In genomic region chr7:106731207-106731606, GRCh38 we compare ENCODE assay signal across 8 cellular contexts.
DNase-seq lines count a peak whose midpoint lies in the region; ATAC-seq, FAIRE-seq and TF ChIP-seq lines count a peak whose summit lies in the region.

No MANE protein-coding gene starts in this region.

- no peaks in the 10 kb centered on the region for H3K36me3 ChIP-seq in endothelial cell of umbilical vein (ENCODE audit: control insufficient read depth in 2 of 2, extremely low read depth in 1 of 2, insufficient read depth in 2 of 2, low read length in 2 of 2)

- DNase-seq in endothelial cell of umbilical vein (ENCODE audit: low read depth, low spot score) (peak; percentile 96), NCI-H2081 treated with DMSO at 0.1 percent for 48 hours (lab: John Stamatoyannopoulos, UW) (no peak), T-cell (no peak), caudate nucleus (lab: John Stamatoyannopoulos, UW) (no peak)
- no peak for DNase-seq in activated CD8-positive, alpha-beta memory T cell treated with anti-CD3 and anti-CD28 coated beads, Interleukin-2, amount 10 ng/mL, durations not matched to agents 7 days and 5 days

- H3K27ac Mint-ChIP-seq in activated CD8-positive, alpha-beta memory T cell treated with anti-CD3 and anti-CD28 coated beads, Interleukin-2, amount 10 ng/mL, durations not matched to agents 7 days and 5 days = no peak overlapping the region
- H3K27ac Mint-ChIP-seq in T-cell = no peak overlapping the region

- ATAC-seq in GM18499 (IDR thresholded peaks at IDR 0.05; ENCODE audit: insufficient read depth, unreplicated experiment) = peak; percentile 67
- peak; percentile 91 for ATAC-seq in GM21381 (IDR thresholded peaks at IDR 0.05; ENCODE audit: unreplicated experiment)
- peak; percentile 92 for ATAC-seq in HG03565 (IDR thresholded peaks at IDR 0.05; ENCODE audit: unreplicated experiment)
- no peak for ATAC-seq in activated CD8-positive, alpha-beta memory T cell treated with anti-CD3 and anti-CD28 coated beads, Interleukin-2, amount 10 ng/mL, durations not matched to agents 7 days and 5 days
- no peak for ATAC-seq in T-cell (replicated peaks in 1 of 4)

- POLR2A ChIA-PET in endothelial cell of umbilical vein (lab: Charles Lee) = interaction anchor here (0.6 to 1.2 kb wide), 4 partner anchors 13 to 444 kb away, joined by 3 to 5 read pairs (median 4); no protein-coding TSS in a partner anchor
- POLR2A ChIA-PET in T-cell (lab: Charles Lee) = interaction anchor here in 1 of 2 donors (0.6 kb wide), 2 partner anchors 411 to 417 kb away, joined by 3 to 4 read pairs; no protein-coding TSS in a partner anchor

- peaks cover 28% of the 10 kb centered on the region for H3K4me1 Mint-ChIP-seq in activated CD8-positive, alpha-beta memory T cell treated with anti-CD3 and anti-CD28 coated beads, Interleukin-2, amount 10 ng/mL, durations not matched to agents 7 days and 5 days
- peaks cover 16 to 28% (median 22%) of the 10 kb centered on the region in 3 donors for H3K4me1 Mint-ChIP-seq in T-cell

- CTCF ChIA-PET in endothelial cell of umbilical vein (lab: Charles Lee) (interaction anchor here (1.1 to 3.8 kb wide), 14 partner anchors 9 to 554 kb away, joined by 3 to 28 read pairs (median 6); partner anchors contain the start of gene CCDC71L), T-cell (lab: Charles Lee) (interaction anchor here (0.6 to 1.1 kb wide), 3 partner anchors 9 to 951 kb away, joined by 3 read pairs; no protein-coding TSS in a partner anchor)
- CTCF ChIA-PET in activated CD8-positive, alpha-beta memory T cell treated with anti-CD3 and anti-CD28 coated beads, Interleukin-2, amount 10 ng/mL, durations not matched to agents 7 days and 5 days (lab: Charles Lee) = interaction anchor here (1.3 to 1.4 kb wide), 2 partner anchors 71 to 73 kb away, joined by 3 to 8 read pairs; partner anchors contain the start of gene CCDC71L

- peaks cover 2% of the 10 kb centered on the region for H3K36me3 Mint-ChIP-seq in activated CD8-positive, alpha-beta memory T cell treated with anti-CD3 and anti-CD28 coated beads, Interleukin-2, amount 10 ng/mL, durations not matched to agents 7 days and 5 days
- no peaks in the 10 kb centered on the region for H3K36me3 Mint-ChIP-seq in T-cell

- H4K20me1 ChIP-seq in endothelial cell of umbilical vein (replicated peaks; ENCODE audit: control insufficient read depth, extremely low read depth, insufficient read depth, low read length) = no peaks in the 10 kb centered on the region

- H2AFZ ChIP-seq in endothelial cell of umbilical vein (ENCODE audit: low read depth, low read length) = peak overlapping the region; percentile 44

- dilution Hi-C loops in endothelial cell of umbilical vein (cut with MboI; ENCODE audit: extremely low pct_ligation_motif_present, low sequenced_read_pairs) = no loop called here

- no peaks in the 10 kb centered on the region for H3K9me1 ChIP-seq in endothelial cell of umbilical vein (replicated peaks; ENCODE audit: control insufficient read depth, extremely low read depth, insufficient read depth, low read length)

- peak overlapping the region; percentile 6 for H3K9ac ChIP-seq in endothelial cell of umbilical vein (replicated peaks; ENCODE audit: extremely low read depth, insufficient read depth, low read length)

- intact Hi-C loops in endothelial cell of umbilical vein (cut with micrococcal nuclease) = loop anchor here (1.0 kb wide), 2 partner anchors 50 to 71 kb away; no protein-coding TSS in a partner anchor

- H3K79me2 ChIP-seq in endothelial cell of umbilical vein (ENCODE audit: control insufficient read depth, insufficient read depth, low read length) = no peaks in the 10 kb centered on the region

- TF ChIP-seq CTCF in endothelial cell of umbilical vein (IDR thresholded peaks at IDR 0.05; ENCODE audit: extremely low read depth in 1 of 2, insufficient read depth in 1 of 2, low read depth in 1 of 2, low read length in 2 of 2) = no peak

- H3K27ac ChIP-seq in endothelial cell of umbilical vein (ENCODE audit: insufficient read depth, low read depth, low read length) = peak overlapping the region; percentile 44
- no peak overlapping the region for H3K27ac ChIP-seq in caudate nucleus (ENCODE audit: low read depth, low read length)

- peaks cover 27% of the 10 kb centered on the region for H3K4me1 ChIP-seq in endothelial cell of umbilical vein (ENCODE audit: control insufficient read depth, extremely low read depth, insufficient read depth, low read length)

- FAIRE-seq in endothelial cell of umbilical vein (lab: Jason Lieb, UNC) = peak; percentile 86

- no peaks in the 10 kb centered on the region for H3K27me3 ChIP-seq in endothelial cell of umbilical vein (ENCODE audit: control insufficient read depth in 2 of 2, insufficient read depth in 2 of 2, low read length in 2 of 2)

- no peak for TF ChIP-seq POLR2A in endothelial cell of umbilical vein (IDR thresholded peaks at IDR 0.05; ENCODE audit: low read depth, low read length)

- peak overlapping the region in 1 of 3 experiments; percentile 0 for H3K4me3 ChIP-seq in endothelial cell of umbilical vein (replicated peaks in 1 of 3; ENCODE audit: insufficient read depth in 1 of 3, low read depth in 1 of 3, low read length in 3 of 3)

- H3K4me3 Mint-ChIP-seq in activated CD8-positive, alpha-beta memory T cell treated with anti-CD3 and anti-CD28 coated beads, Interleukin-2, amount 10 ng/mL, durations not matched to agents 7 days and 5 days = no peak overlapping the region
- H3K4me3 Mint-ChIP-seq in T-cell = peak overlapping the region in 1 of 3 donors; percentile 28

- H3K27me3 Mint-ChIP-seq in activated CD8-positive, alpha-beta memory T cell treated with anti-CD3 and anti-CD28 coated beads, Interleukin-2, amount 10 ng/mL, durations not matched to agents 7 days and 5 days = no peaks in the 10 kb centered on the region
- H3K27me3 Mint-ChIP-seq in T-cell = no peaks in the 10 kb centered on the region

- H3K9me3 Mint-ChIP-seq in activated CD8-positive, alpha-beta memory T cell treated with anti-CD3 and anti-CD28 coated beads, Interleukin-2, amount 10 ng/mL, durations not matched to agents 7 days and 5 days (ENCODE audit: low read depth) = no peaks in the 10 kb centered on the region
- H3K9me3 Mint-ChIP-seq in T-cell = no peaks in the 10 kb centered on the region

- no TSS peak for BruUV-seq in endothelial cell of umbilical vein (replicated peaks; lab: Mats Ljungman, UMichigan)

- no peaks in the 10 kb centered on the region for H3K9me3 ChIP-seq in endothelial cell of umbilical vein (replicated peaks; ENCODE audit: control insufficient read depth, insufficient read depth, low read length)

- H3K4me2 ChIP-seq in endothelial cell of umbilical vein (ENCODE audit: insufficient read depth, low read length) = peak overlapping the region; percentile 38

TF ChIP-seq in endothelial cell of umbilical vein, 7 proteins besides CTCF, POLR2A, EP300 and RAD21:
- TF ChIP-seq GATA2 (IDR thresholded peaks at IDR 0.05; ENCODE audit: insufficient read depth, insufficient read length, low read depth, low read length) (no peak), MAX (IDR thresholded peaks at IDR 0.05; ENCODE audit: insufficient read depth, insufficient read length) (no peak), POLR2AphosphoS5 (IDR thresholded peaks at IDR 0.05; ENCODE audit: insufficient read depth, low read depth, low read length) (no peak), MYC (IDR thresholded peaks at IDR 0.05; ENCODE audit: low read depth, low read length) (no peak), JUN (IDR thresholded peaks at IDR 0.05; ENCODE audit: borderline replicate concordance, insufficient read depth, insufficient read length, low read depth) (no peak), EZH2 (IDR thresholded peaks at IDR 0.05; ENCODE audit: borderline replicate concordance, low read depth, low read length, severe bottlenecking) (no peak)

Comparison
In these comparisons a context has a peak if more than half of its experiments do, and no peak if none do; other contexts are left out.
1. ATAC-seq: peak in GM18499 (single experiment), GM21381 (single experiment) and HG03565 (single experiment); none in activated CD8-positive, alpha-beta memory T cell treated with anti-CD3 and anti-CD28 coated beads, Interleukin-2, amount 10 ng/mL, durations not matched to agents 7 days and 5 days (single experiment) and T-cell (0 of 4).